8 cellular contexts compared by ENCODE assay signal in genomic region chr11:95095858-95096587, GRCh38.
A peak's percentile ranks its signal among the peaks of the same experiment; 100 is the strongest.
DNase-seq lines count a peak whose midpoint lies in the region; ATAC-seq lines count a peak whose summit lies in the region.

No MANE protein-coding gene starts in this region.

- H3K9ac ChIP-seq in adipocyte (ENCODE audit: low read length), result peak overlapping the region; percentile 40

- ATAC-seq in GM19455 (IDR thresholded peaks at IDR 0.05; ENCODE audit: unreplicated experiment), result peak; percentile 68
- ATAC-seq in HG03439 (IDR thresholded peaks at IDR 0.05; ENCODE audit: unreplicated experiment), result peak; percentile 79
- ATAC-seq in stimulated activated naive CD8-positive, alpha-beta T cell treated with anti-CD3 and anti-CD28 coated beads, Interleukin-15, Interleukin-2, amounts not matched to agents 100 U/mL and 50 U/mL, for 24 hours, result peak; percentile 80

- H3K4me1 ChIP-seq in adipocyte (ENCODE audit: control insufficient read depth, insufficient read depth, low read length), result peaks cover 50% of the 10 kb centered on the region

- no peaks in the 10 kb centered on the region for H3K27me3 ChIP-seq in adipocyte (replicated peaks; ENCODE audit: control insufficient read depth, insufficient read depth, low read length)

- peak overlapping the region; percentile 36 for H3K4me3 ChIP-seq in adipocyte (ENCODE audit: low read length)

- no peaks in the 10 kb centered on the region for H3K9me3 ChIP-seq in adipocyte (ENCODE audit: control insufficient read depth, low read length)

- DNase-seq in EL (peak; percentile 42), adipocyte (ENCODE audit: low read depth) (peak; percentile 86), NCI-H526 (lab: John Stamatoyannopoulos, UW) (no peak)
- DNase-seq in stimulated activated naive CD8-positive, alpha-beta T cell treated with anti-CD3 and anti-CD28 coated beads, Interleukin-15, Interleukin-2, amounts not matched to agents 100 U/mL and 50 U/mL, for 24 hours, result no peak
- DNase-seq in effector CD4-positive, alpha-beta T cell, result no peak
- no peak for DNase-seq in activated CD4-positive, alpha-beta T cell treated with anti-CD3 and anti-CD28 coated beads, Interleukin-2, amount 50 U/mL, for 4 hours

- H3K36me3 ChIP-seq in adipocyte (ENCODE audit: control insufficient read depth, insufficient read depth, low read length, severe bottlenecking), result no peaks in the 10 kb centered on the region

Comparison
In these comparisons a context has a peak if more than half of its experiments do, and no peak if none do; other contexts are left out.
1. DNase-seq: peak in EL (single experiment) and adipocyte (single experiment); none in stimulated activated naive CD8-positive, alpha-beta T cell treated with anti-CD3 and anti-CD28 coated beads, Interleukin-15, Interleukin-2, amounts not matched to agents 100 U/mL and 50 U/mL, for 24 hours (single experiment), effector CD4-positive, alpha-beta T cell (single experiment), activated CD4-positive, alpha-beta T cell treated with anti-CD3 and anti-CD28 coated beads, Interleukin-2, amount 50 U/mL, for 4 hours (0 of 2) and NCI-H526 (0 of 2).
2. Peak in every context shown above with its lines, with median percentiles within 50 percentile points of each other: ATAC-seq.